In the genomic region with DNA sequence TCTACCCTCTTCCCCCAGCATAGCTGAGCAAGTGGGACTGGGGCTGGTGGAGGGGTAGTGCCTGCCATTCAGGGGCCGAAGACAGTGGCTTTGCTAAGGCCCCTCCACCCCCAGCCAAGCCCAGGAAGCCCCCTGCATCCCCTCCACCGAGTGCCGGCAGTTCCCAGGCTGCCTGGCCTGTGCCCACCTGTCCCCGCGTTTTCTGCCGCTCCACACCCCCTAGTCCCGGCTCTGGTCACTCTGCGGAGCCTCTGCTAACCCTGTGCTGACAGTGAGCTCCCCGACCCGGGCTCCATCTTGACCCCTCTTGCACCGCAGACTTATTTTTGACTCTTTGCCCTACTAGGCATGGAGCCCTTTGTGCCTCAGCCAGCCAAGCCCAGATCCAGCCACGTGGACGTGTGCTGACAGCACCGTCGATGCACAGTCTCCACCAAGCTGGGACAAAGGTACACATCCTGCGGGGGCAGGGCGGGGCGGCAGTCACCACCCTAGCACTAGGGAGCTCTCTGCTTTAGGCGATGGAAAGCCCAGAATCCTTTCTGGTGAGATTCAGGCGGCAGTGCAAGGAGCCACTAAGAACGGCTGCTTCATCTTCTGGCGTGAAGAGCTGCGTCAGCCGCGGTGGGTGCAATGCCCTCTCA, we compare ENCODE assay signal across 8 cellular contexts.
DNase-seq lines count a peak whose midpoint lies in the region; ATAC-seq and TF ChIP-seq lines count a peak whose summit lies in the region.

No MANE protein-coding gene starts in this region.

- H3K27ac Mint-ChIP-seq in WTC11: peak overlapping the region; percentile 23; the same call in 1 of the 2 replicates

- H3K27me3 Mint-ChIP-seq in WTC11 (ENCODE audit: low read depth): no peaks in the 10 kb centered on the region

- H3K9me3 ChIP-seq in ES-I3 (ENCODE audit: control insufficient read depth, insufficient read depth, low read length) (no peaks in the 10 kb centered on the region), left ventricle myocardium inferior (replicated peaks) (no peaks in the 10 kb centered on the region), prostate gland (no peaks in the 10 kb centered on the region)

- intact Hi-C loops in left ventricle myocardium inferior (cut with micrococcal nuclease) (loop anchor here (10.0 kb wide), 1 partner anchor 212 kb away; the partner anchor contains the start of gene RS1), prostate gland (cut with DNase I) (no loop called here)

- H3K27ac ChIP-seq in left ventricle myocardium inferior (replicated peaks) (peak overlapping the region; percentile 93), prostate gland (peak overlapping the region; percentile 83 to 84)

- H3K36me3 ChIP-seq in ES-I3 (ENCODE audit: insufficient read depth, low read length): no peaks in the 10 kb centered on the region
- no peaks in the 10 kb centered on the region for H3K36me3 ChIP-seq in left ventricle myocardium inferior
- H3K36me3 ChIP-seq in prostate gland: no peaks in the 10 kb centered on the region

- H3K4me3 ChIP-seq in left ventricle myocardium inferior: peak overlapping the region; percentile 64
- H3K4me3 ChIP-seq in prostate gland: no peak overlapping the region

- H3K4me3 Mint-ChIP-seq in WTC11: peak overlapping the region; percentile 74

- peaks cover 2% of the 10 kb centered on the region; the same call in 1 of the 2 replicates for H3K9me3 Mint-ChIP-seq in WTC11

- 26% methylated on average over 24 of the region's 25 CpGs for WGBS in prostate gland

- peak; percentile 5; the same call in 1 of the 2 replicates for ATAC-seq in WTC11

- TF ChIP-seq CTCF in WTC11 (IDR thresholded peaks at IDR 0.05): no peak
- no peak for TF ChIP-seq CTCF in left ventricle myocardium inferior (IDR thresholded peaks at IDR 0.05; ENCODE audit: borderline replicate concordance)
- no peak for TF ChIP-seq CTCF in prostate gland (IDR thresholded peaks at IDR 0.05)

- H3K4me1 ChIP-seq in ES-I3 (ENCODE audit: insufficient read depth, low read length): peaks cover 31% of the 10 kb centered on the region
- peaks cover 35% of the 10 kb centered on the region for H3K4me1 ChIP-seq in left ventricle myocardium inferior
- no peaks in the 10 kb centered on the region for H3K4me1 ChIP-seq in prostate gland (replicated peaks)

- no peak for DNase-seq in WTC11 (ENCODE audit: low spot score)
- DNase-seq in left ventricle myocardium inferior: peak; percentile 61
- peak; percentile 55 for DNase-seq in prostate gland (ENCODE audit: low spot score)
- no peak for DNase-seq in mesenteric fat pad (ENCODE audit: low spot score)
- DNase-seq in activated effector memory CD4-positive, alpha-beta T cell treated with anti-CD3 and anti-CD28 coated beads, Interleukin-2, amount 50 U/mL, for 16 hours: no peak
- no peak for DNase-seq in NCI-H82 treated with DMSO at 0.1 percent for 48 hours (lab: John Stamatoyannopoulos, UW; ENCODE audit: unreplicated experiment)
- DNase-seq in germinal center (ENCODE audit: low spot score): no peak

- POLR2A ChIA-PET in WTC11 (lab: Charles Lee): interaction anchor here (0.6 kb wide), 1 partner anchor 136 kb away, joined by 3 read pairs; no protein-coding TSS in a partner anchor

- TF ChIP-seq POLR2A in prostate gland (IDR thresholded peaks at IDR 0.05): no peak

- H3K4me1 Mint-ChIP-seq in WTC11: peaks cover 39% of the 10 kb centered on the region

- CTCF ChIA-PET in WTC11 (lab: Charles Lee): interaction anchor here (0.6 to 2.5 kb wide), 7 partner anchors 12 to 498 kb away, joined by 3 to 13 read pairs (median 3); partner anchors contain the start of gene PPEF1

- H3K36me3 Mint-ChIP-seq in WTC11: no peaks in the 10 kb centered on the region

- H3K27me3 ChIP-seq in left ventricle myocardium inferior (ENCODE audit: low read depth) (no peaks in the 10 kb centered on the region), prostate gland (replicated peaks; ENCODE audit: insufficient read depth) (no peaks in the 10 kb centered on the region)

- H3K9ac ChIP-seq in ES-I3 (ENCODE audit: low read depth, low read length): peak overlapping the region; percentile 49; the same call in 1 of the 2 replicates

TF ChIP-seq in WTC11, 78 proteins besides CTCF, POLR2A, EP300 and RAD21:
- TF ChIP-seq ETV6 (CRISPR knock-in tag; IDR thresholded peaks at IDR 0.05): peak; percentile 43; the same call in 1 of the 2 replicates
- TF ChIP-seq, protein P1, sequence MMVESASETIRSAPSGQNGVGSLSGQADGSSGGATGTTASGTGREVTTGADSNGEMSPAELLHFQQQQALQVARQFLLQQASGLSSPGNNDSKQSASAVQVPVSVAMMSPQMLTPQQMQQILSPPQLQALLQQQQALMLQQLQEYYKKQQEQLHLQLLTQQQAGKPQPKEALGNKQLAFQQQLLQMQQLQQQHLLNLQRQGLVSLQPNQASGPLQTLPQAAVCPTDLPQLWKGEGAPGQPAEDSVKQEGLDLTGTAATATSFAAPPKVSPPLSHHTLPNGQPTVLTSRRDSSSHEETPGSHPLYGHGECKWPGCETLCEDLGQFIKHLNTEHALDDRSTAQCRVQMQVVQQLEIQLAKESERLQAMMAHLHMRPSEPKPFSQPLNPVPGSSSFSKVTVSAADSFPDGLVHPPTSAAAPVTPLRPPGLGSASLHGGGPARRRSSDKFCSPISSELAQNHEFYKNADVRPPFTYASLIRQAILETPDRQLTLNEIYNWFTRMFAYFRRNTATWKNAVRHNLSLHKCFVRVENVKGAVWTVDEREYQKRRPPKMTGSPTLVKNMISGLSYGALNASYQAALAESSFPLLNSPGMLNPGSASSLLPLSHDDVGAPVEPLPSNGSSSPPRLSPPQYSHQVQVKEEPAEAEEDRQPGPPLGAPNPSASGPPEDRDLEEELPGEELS (CRISPR knock-in tag; IDR thresholded peaks at IDR 0.05): no peak
- no peak for TF ChIP-seq MLX (CRISPR knock-in tag; IDR thresholded peaks at IDR 0.05)
- TF ChIP-seq, protein P2, sequence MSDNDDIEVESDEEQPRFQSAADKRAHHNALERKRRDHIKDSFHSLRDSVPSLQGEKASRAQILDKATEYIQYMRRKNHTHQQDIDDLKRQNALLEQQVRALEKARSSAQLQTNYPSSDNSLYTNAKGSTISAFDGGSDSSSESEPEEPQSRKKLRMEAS (CRISPR knock-in tag; IDR thresholded peaks at IDR 0.05): peak; percentile 74; the same call in 1 of the 2 replicates
- peak; percentile 44; the same call in 1 of the 2 replicates for TF ChIP-seq FOXP1 (CRISPR knock-in tag; IDR thresholded peaks at IDR 0.05; ENCODE audit: borderline replicate concordance)

Comparison
In these comparisons a context has a peak if more than half of its experiments do, and no peak if none do; other contexts are left out.
1. DNase-seq: peak in left ventricle myocardium inferior (single experiment) and prostate gland (single experiment); none in WTC11 (single experiment), mesenteric fat pad (single experiment), activated effector memory CD4-positive, alpha-beta T cell treated with anti-CD3 and anti-CD28 coated beads, Interleukin-2, amount 50 U/mL, for 16 hours (single experiment), NCI-H82 treated with DMSO at 0.1 percent for 48 hours (single experiment) and germinal center (single experiment).